9 cellular contexts compared by ENCODE assay signal in the genomic region with DNA sequence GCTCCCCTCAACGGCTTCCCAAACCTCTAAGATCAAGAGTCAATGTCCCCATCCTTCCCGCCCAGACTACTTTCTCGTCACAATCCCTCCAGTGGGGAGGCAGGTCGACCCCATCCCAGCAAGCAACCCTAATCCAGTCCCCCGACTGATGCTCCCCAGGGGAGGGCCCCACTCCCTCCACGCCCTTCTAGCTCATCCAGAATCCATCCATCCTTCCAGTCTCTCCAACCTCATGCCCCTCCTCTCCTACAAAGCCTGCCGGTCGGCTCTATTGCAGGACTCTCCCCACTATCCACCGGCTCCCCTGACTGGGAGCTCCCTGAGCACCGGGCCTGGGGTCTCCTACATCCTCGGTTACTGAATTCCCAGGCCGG. TPM values are rescaled to one million over a fixed set of nuclear protein-coding genes. Genes with fewer than 3 reads are reported as not detected.
DNase-seq lines count a peak whose midpoint lies in the region; ATAC-seq and TF ChIP-seq lines count a peak whose summit lies in the region.
"Had no signal": no experiment of that assay in that cellular context is flagged by ENCODE, and none has a peak within 500 bp of the region (broad histone marks: within the 10 kb centered on the region; RNA-seq: fewer than 3 reads in every experiment).

No MANE protein-coding gene starts in this region.

- no peak for DNase-seq in Calu3
- DNase-seq in progenitor cell of endocrine pancreas (ENCODE audit: low spot score, unreplicated experiment) = no peak
- DNase-seq in medulla oblongata (ENCODE audit: extremely low spot score) = no peak
- DNase-seq in NOMO-1 (lab: John Stamatoyannopoulos, UW; ENCODE audit: unreplicated experiment in 2 of 2) = no peak
- DNase-seq: SIG-M5 had no signal

- no peaks in the 10 kb centered on the region for H3K27me3 ChIP-seq in gastroesophageal sphincter

- peak overlapping the region in 3 of 4 donors; percentile 61 to 87 (median 80) for H3K27ac ChIP-seq in gastroesophageal sphincter

- CTCF ChIA-PET in Calu3 (lab: Charles Lee) = interaction anchor here (0.6 kb wide), 1 partner anchor 149 kb away, joined by 3 read pairs; no protein-coding TSS in a partner anchor

- no peak for TF ChIP-seq EP300 in gastroesophageal sphincter (IDR thresholded peaks at IDR 0.05)

- H3K4me1 Mint-ChIP-seq in Calu3 (ENCODE audit: low read depth, unreplicated experiment) (peaks cover 17% of the 10 kb centered on the region), progenitor cell of endocrine pancreas (ENCODE audit: low read depth) (peaks cover 23% of the 10 kb centered on the region)

- intact Hi-C loops in Calu3 (cut with micrococcal nuclease; ENCODE audit: unreplicated experiment) = loop anchor here (10.0 kb wide), 1 partner anchor 55 kb away; no protein-coding TSS in a partner anchor

- H3K4me1 ChIP-seq in gastroesophageal sphincter = peaks cover 0 to 26% (median 7%) of the 10 kb centered on the region in 3 donors

- no peaks in the 10 kb centered on the region for H3K9me3 Mint-ChIP-seq in Calu3 (ENCODE audit: low read depth, unreplicated experiment)
- H3K9me3 Mint-ChIP-seq in progenitor cell of endocrine pancreas (ENCODE audit: low read depth) = no peaks in the 10 kb centered on the region

- no TSS peak for BruUV-seq in Calu3 (replicated peaks; lab: Mats Ljungman, UMichigan)

- H3K27me3 Mint-ChIP-seq in Calu3 (ENCODE audit: unreplicated experiment) = peaks cover 58% of the 10 kb centered on the region
- peaks cover 6% of the 10 kb centered on the region for H3K27me3 Mint-ChIP-seq in progenitor cell of endocrine pancreas

- TF ChIP-seq POLR2A in gastroesophageal sphincter (IDR thresholded peaks at IDR 0.05) = no peak

- H3K4me3 ChIP-seq in WI38 (ENCODE audit: low read depth, low read length) (peak overlapping the region; percentile 60), gastroesophageal sphincter (peak overlapping the region; percentile 52 to 78)

- WGBS in gastroesophageal sphincter (ENCODE audit: low coverage in 1 of 2), 2 donors = 29 to 37% methylated on average over 6 to 11 of the region's 12 CpGs

- H3K36me3 ChIP-seq in gastroesophageal sphincter = no peaks in the 10 kb centered on the region

- H3K4me3 Mint-ChIP-seq in Calu3 (ENCODE audit: low read depth, unreplicated experiment) (peak overlapping the region; percentile 72), progenitor cell of endocrine pancreas (ENCODE audit: low read depth) (peak overlapping the region; percentile 90)

- ATAC-seq in gastroesophageal sphincter (no peak), GM18511 (IDR thresholded peaks at IDR 0.05; ENCODE audit: unreplicated experiment) (no peak), HG03097 (IDR thresholded peaks at IDR 0.05; ENCODE audit: low FRiP score, unreplicated experiment) (no peak)

- no peak for TF ChIP-seq CTCF in Calu3 (IDR thresholded peaks at IDR 0.05; ENCODE audit: unreplicated experiment)
- no peak for TF ChIP-seq CTCF in WI38 (IDR thresholded peaks at IDR 0.05; ENCODE audit: low read depth, low read length)
- no peak for TF ChIP-seq CTCF in gastroesophageal sphincter (IDR thresholded peaks at IDR 0.05)
- no peak for TF ChIP-seq CTCF in progenitor cell of endocrine pancreas (IDR thresholded peaks at IDR 0.05; ENCODE audit: unreplicated experiment)

- H3K27ac Mint-ChIP-seq in Calu3 (ENCODE audit: unreplicated experiment) (no peak overlapping the region), progenitor cell of endocrine pancreas (peak overlapping the region; percentile 6)

- no peaks in the 10 kb centered on the region for H3K9me3 ChIP-seq in gastroesophageal sphincter

- peaks cover 15% of the 10 kb centered on the region for H3K36me3 Mint-ChIP-seq in Calu3 (ENCODE audit: insufficient read depth, unreplicated experiment)
- no peaks in the 10 kb centered on the region for H3K36me3 Mint-ChIP-seq in progenitor cell of endocrine pancreas (ENCODE audit: insufficient read depth)

RNA-seq across cellular contexts. Expression of a gene that starts 1.3 kb away (rescaled TPM):
- total RNA-seq in Calu3 (2022) = 1.3 and 1.4 TPM in 2 replicates
- total RNA-seq in gastroesophageal sphincter = 1 to 10 TPM; 2.6 to 9.7 (median 4.4) TPM
- 119 and 127 TPM in 2 replicates for total RNA-seq in progenitor cell of endocrine pancreas

Comparison
In these comparisons a context has a peak if more than half of its experiments do, and no peak if none do; other contexts are left out.
1. RNA of a gene that starts 1.3 kb away (total RNA-seq): 119 to 127 TPM in progenitor cell of endocrine pancreas; 2.6 to 9.7 TPM in gastroesophageal sphincter and 1.3 to 1.4 TPM in Calu3; every median in the first group is over 10 times any median in the second.